ENCODE assay signal across 20 cellular contexts in the genomic region with DNA sequence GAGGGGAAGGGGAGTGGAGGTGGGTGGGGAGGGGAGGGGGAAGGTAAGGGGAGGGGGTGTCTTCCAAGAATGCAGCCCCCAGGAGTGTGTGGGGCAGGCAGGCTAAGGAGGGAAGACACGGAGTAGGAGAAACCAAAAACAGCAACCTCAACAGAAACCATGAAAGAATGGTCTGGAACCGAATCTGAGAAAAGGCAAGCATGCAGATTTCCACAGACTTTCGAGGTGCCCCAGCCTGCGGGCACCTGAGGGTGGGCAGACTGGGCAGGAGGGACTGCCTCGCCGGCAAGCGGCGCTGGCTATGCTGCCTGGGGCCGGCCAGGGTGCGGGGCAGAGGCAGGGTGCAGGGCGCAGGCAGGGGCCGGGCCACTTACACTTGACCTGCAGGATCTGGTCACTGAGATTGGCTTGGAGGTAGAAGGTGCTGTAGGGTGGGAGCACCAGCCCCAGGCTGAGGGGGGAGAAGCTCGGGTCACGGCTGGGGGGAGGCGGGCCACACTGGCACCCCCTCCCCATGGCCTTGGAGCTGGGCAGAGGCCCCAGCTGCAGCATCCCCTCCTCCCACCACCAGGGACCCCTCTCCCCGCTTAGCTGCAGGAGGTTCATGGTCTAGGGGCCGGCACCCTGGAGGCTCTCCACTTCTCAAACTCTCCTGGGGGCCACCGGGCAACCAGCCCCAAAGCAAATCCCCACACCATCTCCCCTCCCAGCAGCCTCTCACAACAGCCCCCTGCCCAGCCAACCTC. TPM values are rescaled to one million over a fixed set of nuclear protein-coding genes. Genes with fewer than 3 reads are reported as not detected.
DNase-seq lines count a peak whose midpoint lies in the region; ATAC-seq and TF ChIP-seq lines count a peak whose summit lies in the region.
"Had no signal": no experiment of that assay in that cellular context is flagged by ENCODE, and none has a peak within 500 bp of the region (broad histone marks: within the 10 kb centered on the region; RNA-seq: fewer than 3 reads in every experiment).

No MANE protein-coding gene starts in this region.

- peak overlapping the region; percentile 97 for H2BK5ac ChIP-seq in neuronal stem cell (ENCODE audit: low read length)

- peak overlapping the region; percentile 89 for H2BK120ac ChIP-seq in neuronal stem cell (ENCODE audit: low read depth, low read length)

- WGBS in neuronal stem cell (ENCODE audit: extremely low coverage in 2 of 2, insufficient read length in 2 of 2, insufficient replicate concordance in 1 of 2), 2 donors = no CpG with 5 or more reads among the region's 18 CpGs

- peaks cover 0 to 40% (median 32%) of the 10 kb centered on the region in 10 experiments; a peak in 16 of 20 replicates for H3K4me1 ChIP-seq in BLaER1 treated with 17β-estradiol and CSF1 and Interleukin-3, amounts not matched to agents 10 nM and 100 nM
- peaks cover 22% of the 10 kb centered on the region for H3K4me1 ChIP-seq in KMS-11 (ENCODE audit: low read depth, poor library complexity, severe bottlenecking)
- peaks cover 35 to 43% of the 10 kb centered on the region in 2 donors for H3K4me1 ChIP-seq in neuronal stem cell (ENCODE audit: control insufficient read depth in 2 of 2, insufficient read depth in 1 of 2, low read depth in 1 of 2, low read length in 2 of 2)

- H3K18ac ChIP-seq in neuronal stem cell (ENCODE audit: low read length) = peak overlapping the region; percentile 99

- H2BK15ac ChIP-seq in neuronal stem cell (ENCODE audit: low read length) = peak overlapping the region; percentile 87

- no peaks in the 10 kb centered on the region for H3K79me2 ChIP-seq in KMS-11 (ENCODE audit: insufficient read depth, low read depth)

- peak overlapping the region in 3 of 5 experiments; percentile 61 to 97 (median 91) for H3K27ac Mint-ChIP-seq in brain
- H3K27ac Mint-ChIP-seq: CD8-positive, alpha-beta T cell had no signal

- no peaks in the 10 kb centered on the region for H3K9me3 ChIP-seq in BLaER1 treated with 17β-estradiol and CSF1 and Interleukin-3, amounts not matched to agents 10 nM and 100 nM (replicated peaks in 1 of 11)
- H3K9me3 ChIP-seq in neuronal stem cell (replicated peaks in 1 of 2; ENCODE audit: control insufficient read depth in 2 of 2, insufficient read depth in 1 of 2, low read depth in 1 of 2, low read length in 2 of 2) = peaks cover 0 to 2% of the 10 kb centered on the region in 2 donors

- no peaks in the 10 kb centered on the region for H3K36me3 ChIP-seq in BLaER1 treated with 17β-estradiol and CSF1 and Interleukin-3, amounts not matched to agents 10 nM and 100 nM
- H3K36me3 ChIP-seq in KMS-11 (ENCODE audit: insufficient read depth) (no peaks in the 10 kb centered on the region), neuronal stem cell (replicated peaks in 1 of 2; ENCODE audit: control insufficient read depth in 2 of 2, insufficient read depth in 2 of 2, low read length in 2 of 2) (peaks cover 0 to 5% of the 10 kb centered on the region in 2 donors)

- no peaks in the 10 kb centered on the region for H4K20me1 ChIP-seq in BLaER1 treated with 17β-estradiol and CSF1 and Interleukin-3, amounts not matched to agents 10 nM and 100 nM
- no peaks in the 10 kb centered on the region for H4K20me1 ChIP-seq in KMS-11 (ENCODE audit: insufficient read depth)

- TF ChIP-seq CTCF in KMS-11 (conservative IDR thresholded peaks at IDR 0.05; ENCODE audit: low read depth, low read length) = no peak
- TF ChIP-seq CTCF in brain (conservative IDR thresholded peaks at IDR 0.05) = no peak

- H4K91ac ChIP-seq in neuronal stem cell (ENCODE audit: low read depth, low read length, poor library complexity) = no peak overlapping the region

- peaks cover 74% of the 10 kb centered on the region for H3K4me1 Mint-ChIP-seq in brain

- H3K4me3 Mint-ChIP-seq in brain = peak overlapping the region in 2 of 5 experiments; percentile 31 to 35
- H3K4me3 Mint-ChIP-seq: CD8-positive, alpha-beta T cell had no signal

- H3K4ac ChIP-seq in neuronal stem cell (ENCODE audit: low read length) = peak overlapping the region; percentile 100

- peak overlapping the region; percentile 93 for H2BK12ac ChIP-seq in neuronal stem cell (ENCODE audit: low read length)

- H3K27ac ChIP-seq in BLaER1 treated with 17β-estradiol and CSF1 and Interleukin-3, amounts not matched to agents 10 nM and 100 nM = no peak overlapping the region
- no peak overlapping the region for H3K27ac ChIP-seq in KMS-11
- H3K27ac ChIP-seq in neuronal stem cell (replicated peaks; ENCODE audit: low read length) = peak overlapping the region; percentile 75

- no peaks in the 10 kb centered on the region for H3K27me3 Mint-ChIP-seq in brain

- no peak overlapping the region for H4K8ac ChIP-seq in neuronal stem cell (ENCODE audit: low read depth, low read length)

- no peak for DNase-seq in neuronal stem cell (ENCODE audit: low spot score)
- DNase-seq in cortex of kidney (lab: John Stamatoyannopoulos, UW) = no peak
- DNase-seq: ACHN; C1 segment of cervical spinal cord; CD8-positive, alpha-beta T cell; GOT3; NCI-H1092 treated with DMSO at 0.1 percent for 48 hours; NCI-H1436 treated with DMSO at 0.1 percent for 48 hours; NCI-H1930; NCI-H2227 treated with DMSO at 0.1 percent for 48 hours; NCI-H510A; NCI-H748 treated with DMSO at 0.1 percent for 48 hours; OCI-M1; Right ventricle myocardium superior; SW 1271 had no signal

- no peak overlapping the region for H2AFZ ChIP-seq in KMS-11 (ENCODE audit: low read depth)
- H2AFZ ChIP-seq in neuronal stem cell (ENCODE audit: low read length) = no peak overlapping the region

- peak overlapping the region; percentile 99 for H2AK5ac ChIP-seq in neuronal stem cell (ENCODE audit: low read depth, low read length)

- H3K4me2 ChIP-seq in BLaER1 treated with 17β-estradiol and CSF1 and Interleukin-3, amounts not matched to agents 10 nM and 100 nM = peak overlapping the region in 8 of 11 experiments; percentile 31 to 71 (median 49); a peak in 15 of 22 replicates
- peak overlapping the region; percentile 42 for H3K4me2 ChIP-seq in KMS-11
- peak overlapping the region; percentile 19 for H3K4me2 ChIP-seq in neuronal stem cell (ENCODE audit: insufficient read depth, low read length, poor library complexity, severe bottlenecking)

- ATAC-seq in HG03439 (IDR thresholded peaks at IDR 0.05; ENCODE audit: unreplicated experiment) (no peak), GM21825 (IDR thresholded peaks at IDR 0.05; ENCODE audit: unreplicated experiment) (no peak)
- ATAC-seq: CD8-positive, alpha-beta T cell had no signal

- H3K9ac ChIP-seq in BLaER1 treated with 17β-estradiol and CSF1 and Interleukin-3, amounts not matched to agents 10 nM and 100 nM = peak overlapping the region in 1 of 11 experiments; percentile 41; a peak in 1 of 22 replicates
- H3K9ac ChIP-seq in KMS-11 = no peak overlapping the region
- peak overlapping the region; percentile 79 for H3K9ac ChIP-seq in neuronal stem cell (ENCODE audit: low read depth, low read length, poor library complexity)

- H3K36me3 Mint-ChIP-seq in brain = no peaks in the 10 kb centered on the region
- H3K36me3 Mint-ChIP-seq: CD8-positive, alpha-beta T cell had no signal

- peaks cover 6% of the 10 kb centered on the region for H3K79me1 ChIP-seq in neuronal stem cell (ENCODE audit: low read depth, low read length)

- no peak overlapping the region for H3K4me3 ChIP-seq in BLaER1 treated with 17β-estradiol and CSF1 and Interleukin-3, amounts not matched to agents 10 nM and 100 nM
- H3K4me3 ChIP-seq in KMS-11 (IDR thresholded peaks at IDR 0.05; ENCODE audit: insufficient read depth, low read depth, low read length) = no peak overlapping the region
- H3K4me3 ChIP-seq in neuronal stem cell (ENCODE audit: low read length in 2 of 2) = no peak overlapping the region

- peak overlapping the region; percentile 83 for H3K23ac ChIP-seq in neuronal stem cell (ENCODE audit: low read depth, low read length, poor library complexity)

- no peaks in the 10 kb centered on the region for H3K9me3 Mint-ChIP-seq in brain
- H3K9me3 Mint-ChIP-seq: CD8-positive, alpha-beta T cell had no signal

- H3K27me3 ChIP-seq in BLaER1 treated with 17β-estradiol and CSF1 and Interleukin-3, amounts not matched to agents 10 nM and 100 nM = no peaks in the 10 kb centered on the region
- H3K27me3 ChIP-seq in KMS-11 (ENCODE audit: insufficient read depth, low read depth) (no peaks in the 10 kb centered on the region), neuronal stem cell (ENCODE audit: control insufficient read depth in 3 of 3, insufficient read depth in 3 of 3, low read depth in 1 of 3, low read length in 3 of 3) (peaks cover 0 to 10% (median 0%) of the 10 kb centered on the region in 3 experiments)

- H3K14ac ChIP-seq in neuronal stem cell (ENCODE audit: low read length) = peak overlapping the region; percentile 97

RNA-seq across cellular contexts. Expression of gene TMEM115, which starts 15.2 kb away (rescaled TPM):
- polyA plus RNA-seq in brain (ENCODE audit: insufficient read depth, low read depth, low replicate concordance) = 28.5 TPM
- 21.4 TPM for polyA plus RNA-seq in neuronal stem cell (2013, experiment 1 of 2)
- 20.8 TPM for polyA plus RNA-seq in neuronal stem cell (2013, experiment 2 of 2)

RNA-seq across cellular contexts. Expression of gene CYB561D2, which starts 23.9 kb away (rescaled TPM):
- 14.4 TPM for polyA plus RNA-seq in brain (ENCODE audit: insufficient read depth, low read depth, low replicate concordance)
- 6.9 TPM for polyA plus RNA-seq in neuronal stem cell (2013, experiment 1 of 2)
- polyA plus RNA-seq in neuronal stem cell (2013, experiment 2 of 2) = 7.1 TPM

RNA-seq across cellular contexts. Expression of gene NPRL2, which starts 24.0 kb away (rescaled TPM):
- 26.0 TPM for polyA plus RNA-seq in brain (ENCODE audit: insufficient read depth, low read depth, low replicate concordance)
- polyA plus RNA-seq in neuronal stem cell (2013, experiment 1 of 2) = 19.4 TPM
- 17.4 TPM for polyA plus RNA-seq in neuronal stem cell (2013, experiment 2 of 2)

RNA-seq across cellular contexts. Expression of gene ZMYND10, which starts 29.0 kb away (rescaled TPM):
- 18.3 TPM for polyA plus RNA-seq in brain (ENCODE audit: insufficient read depth, low read depth, low replicate concordance)
- polyA plus RNA-seq in neuronal stem cell (2013, experiment 1 of 2) = 2.0 TPM
- polyA plus RNA-seq in neuronal stem cell (2013, experiment 2 of 2) = 1.6 TPM

RNA-seq across cellular contexts. Expression of gene RASSF1, which starts 33.9 kb away (rescaled TPM):
- polyA plus RNA-seq in brain (ENCODE audit: insufficient read depth, low read depth, low replicate concordance) = 25.5 TPM
- 8.5 TPM for polyA plus RNA-seq in neuronal stem cell (2013, experiment 1 of 2)
- polyA plus RNA-seq in neuronal stem cell (2013, experiment 2 of 2) = 8.5 TPM
